In the genomic region with DNA sequence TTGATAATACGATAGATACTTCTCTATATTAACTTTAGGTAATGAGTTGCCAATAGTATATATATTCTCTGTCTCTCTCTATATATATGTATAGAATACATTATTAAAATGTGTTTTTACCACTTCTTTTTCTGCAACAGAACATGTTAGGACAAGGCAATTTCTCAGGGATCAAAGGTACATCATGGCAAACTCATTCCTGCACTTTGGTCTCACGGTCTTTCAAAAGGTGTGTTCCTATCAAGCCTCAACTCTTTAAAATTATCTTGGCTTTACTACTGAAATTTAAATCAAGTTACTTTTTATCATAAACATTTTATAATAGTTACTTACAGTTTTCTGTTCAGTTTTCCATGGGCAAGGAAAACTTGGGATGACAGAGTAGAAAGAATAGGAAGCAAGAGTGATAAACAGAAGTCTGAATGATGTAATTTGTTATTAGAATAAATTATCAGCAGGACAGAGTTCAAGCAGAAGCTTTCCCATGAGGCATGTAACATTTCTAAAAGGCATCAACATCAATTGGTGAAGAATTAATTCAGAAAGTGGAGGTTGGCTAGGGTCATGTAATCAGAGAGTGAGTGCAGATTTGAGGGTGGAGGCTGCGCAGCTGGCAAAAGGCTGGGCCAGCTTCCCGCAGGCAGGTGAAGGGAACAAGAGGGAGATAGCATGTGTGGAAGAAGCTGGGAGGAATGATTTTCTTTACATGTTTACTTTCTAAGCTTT, we compare ENCODE assay signal across 9 cellular contexts. TPM values are rescaled to one million over a fixed set of nuclear protein-coding genes. Genes with fewer than 3 reads are reported as not detected.
"Had no signal": no experiment of that assay in that cellular context is flagged by ENCODE, and none has a peak within 500 bp of the region (broad histone marks: within the 10 kb centered on the region; RNA-seq: fewer than 3 reads in every experiment).

No MANE protein-coding gene starts in this region.

- ATAC-seq: HCT116, K562 had no signal

- H3K27ac ChIP-seq: GM23248, HL-60 had no signal

- H3K36me3 ChIP-seq: HAP-1 had no signal

- H3K4me3 ChIP-seq: GM23248, HAP-1, K562 had no signal

- H2AFZ ChIP-seq: GM23248 had no signal

- H3K4me1 ChIP-seq: HAP-1 had no signal

- H3K9me3 ChIP-seq: HAP-1 had no signal

- FAIRE-seq: K562 had no signal

- DNase-seq: GM23248, GOT3, H7, HFFc6, IMR-90 had no signal

- H3K9ac ChIP-seq: GM23248 had no signal

RNA-seq across cellular contexts. Expression of gene LRAT, which starts 59.7 kb away (rescaled TPM):
- total RNA-seq: GM23248, HFFc6 had no signal
